ENCODE assay signal across 1 cellular context in the genomic region with DNA sequence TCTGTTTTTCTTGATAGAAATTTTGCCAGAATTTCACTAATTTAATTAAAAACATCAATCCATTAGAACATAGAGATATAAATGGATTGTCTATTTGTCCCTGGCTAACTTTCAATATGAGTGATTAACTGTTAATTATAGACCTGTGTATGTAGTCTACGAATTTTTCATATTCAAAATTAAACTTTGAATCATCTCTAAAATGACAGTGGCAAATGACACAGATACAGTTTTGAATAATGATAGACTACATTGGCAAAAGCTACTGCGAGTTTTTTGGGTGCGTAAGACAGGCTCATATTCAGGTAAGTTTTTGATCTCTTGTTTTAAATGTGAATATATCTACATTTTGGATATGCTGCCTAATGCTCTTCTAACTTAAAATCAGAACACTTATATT.
TF ChIP-seq lines count a peak whose summit lies in the region.

No MANE protein-coding gene starts in this region.

TF ChIP-seq in GM12878, 131 proteins besides CTCF, POLR2A, EP300 and RAD21 (continued from another document):
- TF ChIP-seq, protein P1, sequence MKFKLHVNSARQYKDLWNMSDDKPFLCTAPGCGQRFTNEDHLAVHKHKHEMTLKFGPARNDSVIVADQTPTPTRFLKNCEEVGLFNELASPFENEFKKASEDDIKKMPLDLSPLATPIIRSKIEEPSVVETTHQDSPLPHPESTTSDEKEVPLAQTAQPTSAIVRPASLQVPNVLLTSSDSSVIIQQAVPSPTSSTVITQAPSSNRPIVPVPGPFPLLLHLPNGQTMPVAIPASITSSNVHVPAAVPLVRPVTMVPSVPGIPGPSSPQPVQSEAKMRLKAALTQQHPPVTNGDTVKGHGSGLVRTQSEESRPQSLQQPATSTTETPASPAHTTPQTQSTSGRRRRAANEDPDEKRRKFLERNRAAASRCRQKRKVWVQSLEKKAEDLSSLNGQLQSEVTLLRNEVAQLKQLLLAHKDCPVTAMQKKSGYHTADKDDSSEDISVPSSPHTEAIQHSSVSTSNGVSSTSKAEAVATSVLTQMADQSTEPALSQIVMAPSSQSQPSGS (IDR thresholded peaks at IDR 0.05; ENCODE audit: low read length), result no peak
- TF ChIP-seq SMARCA5 (IDR thresholded peaks at IDR 0.05) (no peak), SP1 (IDR thresholded peaks at IDR 0.05; ENCODE audit: low read depth, low read length) (no peak)
- TF ChIP-seq, protein P2, sequence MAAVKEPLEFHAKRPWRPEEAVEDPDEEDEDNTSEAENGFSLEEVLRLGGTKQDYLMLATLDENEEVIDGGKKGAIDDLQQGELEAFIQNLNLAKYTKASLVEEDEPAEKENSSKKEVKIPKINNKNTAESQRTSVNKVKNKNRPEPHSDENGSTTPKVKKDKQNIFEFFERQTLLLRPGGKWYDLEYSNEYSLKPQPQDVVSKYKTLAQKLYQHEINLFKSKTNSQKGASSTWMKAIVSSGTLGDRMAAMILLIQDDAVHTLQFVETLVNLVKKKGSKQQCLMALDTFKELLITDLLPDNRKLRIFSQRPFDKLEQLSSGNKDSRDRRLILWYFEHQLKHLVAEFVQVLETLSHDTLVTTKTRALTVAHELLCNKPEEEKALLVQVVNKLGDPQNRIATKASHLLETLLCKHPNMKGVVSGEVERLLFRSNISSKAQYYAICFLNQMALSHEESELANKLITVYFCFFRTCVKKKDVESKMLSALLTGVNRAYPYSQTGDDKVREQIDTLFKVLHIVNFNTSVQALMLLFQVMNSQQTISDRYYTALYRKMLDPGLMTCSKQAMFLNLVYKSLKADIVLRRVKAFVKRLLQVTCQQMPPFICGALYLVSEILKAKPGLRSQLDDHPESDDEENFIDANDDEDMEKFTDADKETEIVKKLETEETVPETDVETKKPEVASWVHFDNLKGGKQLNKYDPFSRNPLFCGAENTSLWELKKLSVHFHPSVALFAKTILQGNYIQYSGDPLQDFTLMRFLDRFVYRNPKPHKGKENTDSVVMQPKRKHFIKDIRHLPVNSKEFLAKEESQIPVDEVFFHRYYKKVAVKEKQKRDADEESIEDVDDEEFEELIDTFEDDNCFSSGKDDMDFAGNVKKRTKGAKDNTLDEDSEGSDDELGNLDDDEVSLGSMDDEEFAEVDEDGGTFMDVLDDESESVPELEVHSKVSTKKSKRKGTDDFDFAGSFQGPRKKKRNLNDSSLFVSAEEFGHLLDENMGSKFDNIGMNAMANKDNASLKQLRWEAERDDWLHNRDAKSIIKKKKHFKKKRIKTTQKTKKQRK (IDR thresholded peaks at IDR 0.05; ENCODE audit: low read depth, low read length), result no peak
